ENCODE assay signal across 11 cellular contexts in the genomic region with DNA sequence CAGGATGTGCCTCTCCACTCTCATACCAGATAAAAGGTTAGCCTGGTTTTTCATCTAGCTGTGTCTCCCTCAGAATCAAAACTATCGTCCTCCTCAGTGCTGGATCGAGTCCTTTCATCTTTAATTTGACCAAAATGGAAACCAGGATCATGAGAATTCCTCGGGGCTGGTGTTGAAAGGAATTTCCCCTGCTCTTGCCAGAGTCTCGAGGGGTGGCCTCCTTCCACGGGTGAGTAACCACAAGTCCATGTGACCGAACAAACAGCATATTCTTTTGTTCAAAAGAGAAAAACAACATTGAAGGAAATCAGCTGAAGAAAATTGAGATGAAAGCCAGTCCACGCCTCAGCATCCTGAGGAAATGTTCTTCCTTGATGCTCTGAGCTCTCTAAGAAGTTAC.
DNase-seq lines count a peak whose midpoint lies in the region; ATAC-seq and TF ChIP-seq lines count a peak whose summit lies in the region.
"Had no signal": no experiment of that assay in that cellular context is flagged by ENCODE, and none has a peak within 500 bp of the region (broad histone marks: within the 10 kb centered on the region; RNA-seq: fewer than 3 reads in every experiment).

No MANE protein-coding gene starts in this region.

- H3K4me2 ChIP-seq in PC-3 (ENCODE audit: low read length): no peak overlapping the region

- CTCF ChIA-PET in PC-3 (lab: Charles Lee): no interaction called here
- CTCF ChIA-PET in activated naive CD4-positive, alpha-beta T cell treated with anti-CD3 and anti-CD28 coated beads, Interleukin-2, amount 10 ng/mL, durations not matched to agents 7 days and 5 days (lab: Charles Lee): no interaction called here

- POLR2A ChIA-PET in PC-3 (lab: Charles Lee; ENCODE audit: unreplicated experiment): no interaction called here

- H3K27ac ChIP-seq in PC-3 (ENCODE audit: low read length): no peak overlapping the region
- H3K27ac ChIP-seq: ovary had no signal

- peaks cover 23% of the 10 kb centered on the region for H3K4me1 ChIP-seq in PC-3 (ENCODE audit: insufficient read depth, low read length)

- H3K27me3 Mint-ChIP-seq in natural killer cell (ENCODE audit: low read depth in 2 of 2): peaks cover 8 to 12% of the 10 kb centered on the region in 2 donors
- peaks cover 7% of the 10 kb centered on the region for H3K27me3 Mint-ChIP-seq in activated naive CD4-positive, alpha-beta T cell treated with anti-CD3 and anti-CD28 coated beads, Interleukin-2, amount 10 ng/mL, durations not matched to agents 7 days and 5 days
- H3K27me3 Mint-ChIP-seq: activated CD4-positive, alpha-beta T cell treated with anti-CD3 and anti-CD28 coated beads, Interleukin-2, amount 10 ng/mL, durations not matched to agents 24 days and 14 days had no signal

- intact Hi-C loops in PC-3 (cut with micrococcal nuclease) (no loop called here), natural killer cell (cut with micrococcal nuclease) (no loop called here)

- no peaks in the 10 kb centered on the region for H3K36me3 Mint-ChIP-seq in natural killer cell
- no peaks in the 10 kb centered on the region for H3K36me3 Mint-ChIP-seq in activated naive CD4-positive, alpha-beta T cell treated with anti-CD3 and anti-CD28 coated beads, Interleukin-2, amount 10 ng/mL, durations not matched to agents 7 days and 5 days
- H3K36me3 Mint-ChIP-seq: brain had no signal

- H3K4me3 Mint-ChIP-seq in natural killer cell: peak overlapping the region; percentile 21
- no peak overlapping the region for H3K4me3 Mint-ChIP-seq in activated naive CD4-positive, alpha-beta T cell treated with anti-CD3 and anti-CD28 coated beads, Interleukin-2, amount 10 ng/mL, durations not matched to agents 7 days and 5 days
- H3K4me3 Mint-ChIP-seq: activated CD4-positive, alpha-beta T cell treated with anti-CD3 and anti-CD28 coated beads, Interleukin-2, amount 10 ng/mL, durations not matched to agents 24 days and 14 days had no signal

- no peaks in the 10 kb centered on the region for H3K9me2 ChIP-seq in PC-3 (replicated peaks; ENCODE audit: low read length)

- ATAC-seq in PC-3 (no peak), natural killer cell (no peak)

- 0 out of 2 replicates have a peak overlapping the region, but pooled peaks have one; percentile 46 for H2AFZ ChIP-seq in PC-3 (ENCODE audit: low read length)

- BruUV-seq in PC-3 (replicated peaks; lab: Mats Ljungman, UMichigan): no TSS peak

- TF ChIP-seq CTCF in PC-3 (conservative IDR thresholded peaks at IDR 0.05; ENCODE audit: low read depth, low read length) (no peak), fibroblast of the aortic adventitia (IDR thresholded peaks at IDR 0.05; ENCODE audit: insufficient read depth, low read length) (no peak), natural killer cell (IDR thresholded peaks at IDR 0.05) (no peak)

- H3K9ac ChIP-seq in PC-3 (ENCODE audit: low read length): no peak overlapping the region

- H3K4me1 Mint-ChIP-seq in natural killer cell: peaks cover 83% of the 10 kb centered on the region in 2 donors
- H3K4me1 Mint-ChIP-seq in activated naive CD4-positive, alpha-beta T cell treated with anti-CD3 and anti-CD28 coated beads, Interleukin-2, amount 10 ng/mL, durations not matched to agents 7 days and 5 days: peaks cover 5% of the 10 kb centered on the region

- H4K20me1 ChIP-seq in PC-3 (ENCODE audit: low read length): no peaks in the 10 kb centered on the region

- DNase-seq in A172 (ENCODE audit: low spot score) (peak; percentile 68), PC-3 (no peak), fibroblast of the aortic adventitia (ENCODE audit: low read depth) (peak; percentile 97), natural killer cell (no peak)
- DNase-seq in activated naive CD4-positive, alpha-beta T cell treated with anti-CD3 and anti-CD28 coated beads, Interleukin-2, amount 10 ng/mL, durations not matched to agents 7 days and 5 days: no peak
- no peak for DNase-seq in activated CD4-positive, alpha-beta T cell treated with anti-CD3 and anti-CD28 coated beads for 4 hours
- no peak for DNase-seq in central memory CD4-positive, alpha-beta T cell
- DNase-seq in stimulated activated CD8-positive, alpha-beta memory T cell treated with anti-CD3 and anti-CD28 coated beads, Interleukin-4, amount 100 ng/mL, for 48 hours: no peak
- DNase-seq: activated CD4-positive, alpha-beta T cell treated with anti-CD3 and anti-CD28 coated beads, Interleukin-2, amount 10 ng/mL, durations not matched to agents 24 days and 14 days had no signal

- H3F3A ChIP-seq in PC-3 (ENCODE audit: low read length, unreplicated experiment): no peaks in the 10 kb centered on the region

- H3K27me3 ChIP-seq in PC-3 (ENCODE audit: low read length): no peaks in the 10 kb centered on the region
- H3K27me3 ChIP-seq: ovary had no signal

- no peaks in the 10 kb centered on the region for H3K9me3 ChIP-seq in PC-3 (ENCODE audit: low read length)
- H3K9me3 ChIP-seq: ovary had no signal

- H3K27ac Mint-ChIP-seq in natural killer cell: no peak overlapping the region
- H3K27ac Mint-ChIP-seq in activated naive CD4-positive, alpha-beta T cell treated with anti-CD3 and anti-CD28 coated beads, Interleukin-2, amount 10 ng/mL, durations not matched to agents 7 days and 5 days: no peak overlapping the region
- H3K27ac Mint-ChIP-seq: activated CD4-positive, alpha-beta T cell treated with anti-CD3 and anti-CD28 coated beads, Interleukin-2, amount 10 ng/mL, durations not matched to agents 24 days and 14 days had no signal

- no peaks in the 10 kb centered on the region for H3K9me3 Mint-ChIP-seq in natural killer cell
- H3K9me3 Mint-ChIP-seq in activated naive CD4-positive, alpha-beta T cell treated with anti-CD3 and anti-CD28 coated beads, Interleukin-2, amount 10 ng/mL, durations not matched to agents 7 days and 5 days: no peaks in the 10 kb centered on the region
- H3K9me3 Mint-ChIP-seq: activated CD4-positive, alpha-beta T cell treated with anti-CD3 and anti-CD28 coated beads, Interleukin-2, amount 10 ng/mL, durations not matched to agents 24 days and 14 days had no signal

- H3K79me2 ChIP-seq in PC-3 (ENCODE audit: low read length): no peaks in the 10 kb centered on the region

- H3K4me3 ChIP-seq in PC-3 (ENCODE audit: low read length): no peak overlapping the region
- H3K4me3 ChIP-seq in fibroblast of the aortic adventitia (ENCODE audit: low read depth, low read length): no peak overlapping the region
- H3K4me3 ChIP-seq: ovary had no signal

- no peaks in the 10 kb centered on the region for H3K36me3 ChIP-seq in PC-3 (ENCODE audit: low read depth, low read length)
- H3K36me3 ChIP-seq: ovary had no signal

Comparison
In these comparisons a context has a peak if more than half of its experiments do, and no peak if none do; other contexts are left out.
1. DNase-seq: peak in A172 (single experiment) and fibroblast of the aortic adventitia (single experiment); none in PC-3 (single experiment), natural killer cell (single experiment), activated naive CD4-positive, alpha-beta T cell treated with anti-CD3 and anti-CD28 coated beads, Interleukin-2, amount 10 ng/mL, durations not matched to agents 7 days and 5 days (single experiment), activated CD4-positive, alpha-beta T cell treated with anti-CD3 and anti-CD28 coated beads for 4 hours (0 of 2), central memory CD4-positive, alpha-beta T cell (single experiment) and stimulated activated CD8-positive, alpha-beta memory T cell treated with anti-CD3 and anti-CD28 coated beads, Interleukin-4, amount 100 ng/mL, for 48 hours (single experiment).